ENCODE assay signal across 21 cellular contexts in the genomic region with DNA sequence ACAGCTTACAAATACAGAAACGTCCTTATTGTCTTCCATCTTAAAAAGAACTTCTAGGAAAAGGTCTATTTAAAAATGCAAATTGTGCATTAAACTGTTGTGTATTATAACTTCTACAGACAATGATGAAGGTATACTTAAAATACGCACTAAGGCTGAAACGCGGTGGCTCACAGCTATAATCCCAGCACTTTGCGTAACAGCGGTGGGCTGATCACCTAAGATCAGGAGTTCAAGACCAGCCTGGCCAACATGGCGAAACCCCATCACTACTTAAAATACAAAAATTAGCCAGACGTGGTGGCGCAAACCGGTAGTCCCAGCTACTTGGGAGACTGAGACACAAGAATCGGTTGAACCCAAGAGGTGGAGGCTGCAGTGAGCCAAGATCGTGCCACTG. TPM values are rescaled to one million over a fixed set of nuclear protein-coding genes. Genes with fewer than 3 reads are reported as not detected.
DNase-seq lines count a peak whose midpoint lies in the region; ATAC-seq and TF ChIP-seq lines count a peak whose summit lies in the region.
"Had no signal": no experiment of that assay in that cellular context is flagged by ENCODE, and none has a peak within 500 bp of the region (broad histone marks: within the 10 kb centered on the region; RNA-seq: fewer than 3 reads in every experiment).

No MANE protein-coding gene starts in this region.

- peaks cover 100% of the 10 kb centered on the region for H3K79me2 ChIP-seq in mammary epithelial cell (ENCODE audit: insufficient read depth, low read length)

- no peaks in the 10 kb centered on the region for H3K9me3 Mint-ChIP-seq in IgD-negative memory B cell
- H3K9me3 Mint-ChIP-seq in activated naive CD8-positive, alpha-beta T cell treated with anti-CD3 and anti-CD28 coated beads, Interleukin-2, amount 50 U/mL, for 24 hours = no peaks in the 10 kb centered on the region
- H3K9me3 Mint-ChIP-seq: activated CD4-positive, alpha-beta T cell treated with anti-CD3 and anti-CD28 coated beads, Interleukin-2, amount 10 ng/mL, durations not matched to agents 7 days and 5 days; activated naive CD4-positive, alpha-beta T cell treated with anti-CD3 and anti-CD28 coated beads for 36 hours; nephron had no signal

- peaks cover 8% of the 10 kb centered on the region for H4K20me1 ChIP-seq in mammary epithelial cell (ENCODE audit: insufficient read depth, low read length)

- no peak overlapping the region for H2AFZ ChIP-seq in mammary epithelial cell (ENCODE audit: low read depth, low read length)

- 90% methylated on average over 11 of the region's 12 CpGs for WGBS in mammary epithelial cell (ENCODE audit: low coverage, missing lambda C conversion rate)

- H3K4me3 ChIP-seq in mammary epithelial cell (replicated peaks in 1 of 3; ENCODE audit: insufficient read depth in 1 of 3, low read depth in 2 of 3, low read length in 3 of 3) = no peak overlapping the region
- H3K4me3 ChIP-seq in breast epithelium = no peak overlapping the region
- no peak overlapping the region for H3K4me3 ChIP-seq in skeletal muscle satellite cell (ENCODE audit: low read length)
- H3K4me3 ChIP-seq: esophagus squamous epithelium, HAP-1, sigmoid colon, thyroid gland had no signal

- no peak overlapping the region for H3K27ac ChIP-seq in mammary epithelial cell (ENCODE audit: insufficient read depth, low read depth, low read length)
- no peak overlapping the region for H3K27ac ChIP-seq in breast epithelium
- H3K27ac ChIP-seq: sigmoid colon, thyroid gland had no signal

- H3K4me3 Mint-ChIP-seq in IgD-negative memory B cell = peak overlapping the region in 3 of 4 donors; percentile 58 to 82 (median 59)
- peak overlapping the region; percentile 5 for H3K4me3 Mint-ChIP-seq in activated naive CD8-positive, alpha-beta T cell treated with anti-CD3 and anti-CD28 coated beads, Interleukin-2, amount 50 U/mL, for 24 hours
- H3K4me3 Mint-ChIP-seq: activated CD4-positive, alpha-beta T cell treated with anti-CD3 and anti-CD28 coated beads, Interleukin-2, amount 10 ng/mL, durations not matched to agents 7 days and 5 days had no signal

- intact Hi-C loops in mammary epithelial cell (cut with micrococcal nuclease) (loop anchor here (10.0 kb wide), 1 partner anchor 425 kb away; no protein-coding TSS in a partner anchor), breast epithelium (cut with DNase I; ENCODE audit: low total_unique reads) (no loop called here)

- no peaks in the 10 kb centered on the region for H3K27me3 ChIP-seq in mammary epithelial cell (ENCODE audit: insufficient read depth, low read length)
- no peaks in the 10 kb centered on the region for H3K27me3 ChIP-seq in breast epithelium
- no peaks in the 10 kb centered on the region for H3K27me3 ChIP-seq in skeletal muscle satellite cell (ENCODE audit: control insufficient read depth, insufficient read depth, low read length)
- H3K27me3 ChIP-seq: esophagus squamous epithelium, sigmoid colon, thyroid gland had no signal

- dilution Hi-C loops in mammary epithelial cell (cut with HindIII; ENCODE audit: low sequenced_read_pairs) = no loop called here

- CTCF ChIA-PET in mammary epithelial cell (lab: Charles Lee; ENCODE audit: low non-redundant PET) = no interaction called here
- CTCF ChIA-PET in HEK293T (lab: Yijun Ruan, JAX) = no interaction called here

- no peak for TF ChIP-seq POLR2A in breast epithelium (IDR thresholded peaks at IDR 0.05)

- peaks cover 56 to 65% (median 57%) of the 10 kb centered on the region in 3 donors for H3K4me1 Mint-ChIP-seq in IgD-negative memory B cell
- peaks cover 72% of the 10 kb centered on the region for H3K4me1 Mint-ChIP-seq in activated naive CD8-positive, alpha-beta T cell treated with anti-CD3 and anti-CD28 coated beads, Interleukin-2, amount 50 U/mL, for 24 hours

- H3K36me3 Mint-ChIP-seq in IgD-negative memory B cell = peaks cover 4% of the 10 kb centered on the region
- peaks cover 23% of the 10 kb centered on the region for H3K36me3 Mint-ChIP-seq in activated naive CD8-positive, alpha-beta T cell treated with anti-CD3 and anti-CD28 coated beads, Interleukin-2, amount 50 U/mL, for 24 hours (ENCODE audit: low read depth)

- no TSS peak for BruUV-seq in mammary epithelial cell (replicated peaks; lab: Mats Ljungman, UMichigan)

- in situ Hi-C loops in mammary epithelial cell (cut with MboI; ENCODE audit: low sequenced_read_pairs in 2 of 2) = no loop called here

- H3K27ac Mint-ChIP-seq in IgD-negative memory B cell = peak overlapping the region in 1 of 3 donors; percentile 31
- H3K27ac Mint-ChIP-seq in activated naive CD8-positive, alpha-beta T cell treated with anti-CD3 and anti-CD28 coated beads, Interleukin-2, amount 50 U/mL, for 24 hours = no peak overlapping the region

- DNase-seq in mammary epithelial cell (no peak), breast epithelium (ENCODE audit: low spot score in 2 of 2) (no peak), HEK293T (ENCODE audit: extremely low spot score) (no peak), NCI-H226 (no peak)
- no peak for DNase-seq in activated naive CD8-positive, alpha-beta T cell treated with anti-CD3 and anti-CD28 coated beads, Interleukin-2, amount 50 U/mL, for 24 hours
- DNase-seq: activated CD4-positive, alpha-beta T cell treated with anti-CD3 and anti-CD28 coated beads, Interleukin-2, amount 10 ng/mL, durations not matched to agents 7 days and 5 days; activated CD8-positive, alpha-beta memory T cell treated with anti-CD3 and anti-CD28 coated beads, Interleukin-2, amount 50 U/mL, for 48 hours; activated naive CD4-positive, alpha-beta T cell treated with anti-CD3 and anti-CD28 coated beads for 36 hours; DMS79; esophagus squamous epithelium; Kasumi-1; mesenchymal stem cell; NCI-H1105; NCI-H510A treated with DMSO at 0.1 percent for 48 hours; sigmoid colon; thyroid gland had no signal

- H3K9ac ChIP-seq in mammary epithelial cell (ENCODE audit: insufficient read depth, low read length) = no peak overlapping the region
- H3K9ac ChIP-seq in skeletal muscle satellite cell (ENCODE audit: low read depth, low read length) = no peak overlapping the region

- TF ChIP-seq CTCF in mammary epithelial cell (conservative IDR thresholded peaks at IDR 0.05 in 1 of 2, IDR thresholded peaks at IDR 0.05 in 1 of 2; ENCODE audit: extremely low read depth in 1 of 2, insufficient read depth in 1 of 2, low read depth in 1 of 2, low read length in 2 of 2) = no peak
- TF ChIP-seq CTCF in breast epithelium (IDR thresholded peaks at IDR 0.05) = no peak

- H3K4me2 ChIP-seq in mammary epithelial cell (ENCODE audit: insufficient read depth, low read depth, low read length) (peak overlapping the region; percentile 55), skeletal muscle satellite cell (ENCODE audit: low read length) (peak overlapping the region; percentile 15)

- H3K27me3 Mint-ChIP-seq in IgD-negative memory B cell = no peaks in the 10 kb centered on the region
- no peaks in the 10 kb centered on the region for H3K27me3 Mint-ChIP-seq in activated naive CD8-positive, alpha-beta T cell treated with anti-CD3 and anti-CD28 coated beads, Interleukin-2, amount 50 U/mL, for 24 hours
- H3K27me3 Mint-ChIP-seq: activated CD4-positive, alpha-beta T cell treated with anti-CD3 and anti-CD28 coated beads, Interleukin-2, amount 10 ng/mL, durations not matched to agents 7 days and 5 days had no signal

- no peaks in the 10 kb centered on the region for H3K36me3 ChIP-seq in mammary epithelial cell (ENCODE audit: insufficient read depth, low read length)
- no peaks in the 10 kb centered on the region for H3K36me3 ChIP-seq in breast epithelium
- peaks cover 2% of the 10 kb centered on the region for H3K36me3 ChIP-seq in skeletal muscle satellite cell (ENCODE audit: insufficient read depth, low read length)
- H3K36me3 ChIP-seq: esophagus squamous epithelium, sigmoid colon, thyroid gland had no signal

- ATAC-seq in activated naive CD8-positive, alpha-beta T cell treated with anti-CD3 and anti-CD28 coated beads, Interleukin-2, amount 50 U/mL, for 24 hours = no peak
- ATAC-seq in GM21423 (IDR thresholded peaks at IDR 0.05; ENCODE audit: unreplicated experiment) = no peak

- H3K4me1 ChIP-seq in mammary epithelial cell (ENCODE audit: insufficient read depth, low read length) (peaks cover 13% of the 10 kb centered on the region), breast epithelium (peaks cover 5 to 9% of the 10 kb centered on the region in 2 donors), skeletal muscle satellite cell (ENCODE audit: control insufficient read depth, insufficient read depth, low read length) (peaks cover 18% of the 10 kb centered on the region)

- POLR2A ChIA-PET in HEK293T (lab: Yijun Ruan, JAX) = no interaction called here

- H3K9me3 ChIP-seq in mammary epithelial cell (replicated peaks; ENCODE audit: insufficient read depth, low read length) = no peaks in the 10 kb centered on the region
- H3K9me3 ChIP-seq in breast epithelium = no peaks in the 10 kb centered on the region
- H3K9me3 ChIP-seq in skeletal muscle satellite cell (replicated peaks; ENCODE audit: low read length) = no peaks in the 10 kb centered on the region
- H3K9me3 ChIP-seq: esophagus squamous epithelium, HAP-1, sigmoid colon, thyroid gland had no signal

TF ChIP-seq in HEK293T, 16 proteins besides CTCF, POLR2A, EP300 and RAD21:
- TF ChIP-seq SUZ12 (IDR thresholded peaks at IDR 0.05) (no peak), CTBP1 (IDR thresholded peaks at IDR 0.05; ENCODE audit: borderline replicate concordance) (no peak), SP1 (IDR thresholded peaks at IDR 0.05) (no peak), ZNF384 (IDR thresholded peaks at IDR 0.05) (no peak), FOXM1 (IDR thresholded peaks at IDR 0.05; ENCODE audit: borderline replicate concordance) (no peak), HDGF (IDR thresholded peaks at IDR 0.05; ENCODE audit: borderline replicate concordance) (no peak), TARDBP (IDR thresholded peaks at IDR 0.05) (no peak), LEF1 (IDR thresholded peaks at IDR 0.05; ENCODE audit: borderline replicate concordance) (no peak), L3MBTL2 (conservative IDR thresholded peaks at IDR 0.05) (no peak), FOXA1 (IDR thresholded peaks at IDR 0.05) (no peak)
- TF ChIP-seq, protein P1, sequence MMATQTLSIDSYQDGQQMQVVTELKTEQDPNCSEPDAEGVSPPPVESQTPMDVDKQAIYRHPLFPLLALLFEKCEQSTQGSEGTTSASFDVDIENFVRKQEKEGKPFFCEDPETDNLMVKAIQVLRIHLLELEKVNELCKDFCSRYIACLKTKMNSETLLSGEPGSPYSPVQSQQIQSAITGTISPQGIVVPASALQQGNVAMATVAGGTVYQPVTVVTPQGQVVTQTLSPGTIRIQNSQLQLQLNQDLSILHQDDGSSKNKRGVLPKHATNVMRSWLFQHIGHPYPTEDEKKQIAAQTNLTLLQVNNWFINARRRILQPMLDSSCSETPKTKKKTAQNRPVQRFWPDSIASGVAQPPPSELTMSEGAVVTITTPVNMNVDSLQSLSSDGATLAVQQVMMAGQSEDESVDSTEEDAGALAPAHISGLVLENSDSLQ (IDR thresholded peaks at IDR 0.05) = no peak

RNA-seq across cellular contexts. Expression of gene CUL3, which starts 4.9 kb away (rescaled TPM):
- total RNA-seq in mammary epithelial cell (10 to 100 TPM; 45.0 to 62.9 TPM), breast epithelium (100 to 1,000 TPM in 1 of 3 donors, 10 to 100 TPM in 2; 71.2 to 111 (median 82.3) TPM)
- polyA plus RNA-seq in mammary epithelial cell (31.3 TPM), IgD-negative memory B cell (31.8 TPM)
- polyA minus RNA-seq in mammary epithelial cell = 98.3 TPM
- 50.7 and 51.0 TPM in 2 replicates for total RNA-seq in skeletal muscle satellite cell (2012; rRNA removed)
